9 cellular contexts compared by ENCODE assay signal in genomic region chr5:159206818-159207217, GRCh38. TPM values are rescaled to one million over a fixed set of nuclear protein-coding genes. Genes with fewer than 3 reads are reported as not detected.
DNase-seq lines count a peak whose midpoint lies in the region; ATAC-seq, FAIRE-seq and TF ChIP-seq lines count a peak whose summit lies in the region.
"Had no signal": no experiment of that assay in that cellular context is flagged by ENCODE, and none has a peak within 500 bp of the region (broad histone marks: within the 10 kb centered on the region; RNA-seq: fewer than 3 reads in every experiment).

No MANE protein-coding gene starts in this region.

- peaks cover 71% of the 10 kb centered on the region for H3K79me2 ChIP-seq in HepG2 (ENCODE audit: insufficient read depth, low read length)

- TF ChIP-seq CTCF in HepG2 (CRISPR knock-in tag; IDR thresholded peaks at IDR 0.05) (no peak), thyroid gland (IDR thresholded peaks at IDR 0.05) (no peak)

- H3K4me1 Mint-ChIP-seq in activated T-cell treated with anti-CD3 and anti-CD28 coated beads, Interleukin-2, amount 50 U/mL, for 72 hours (ENCODE audit: low read depth), result peaks cover 65% of the 10 kb centered on the region

- 9% methylated on average over 2 of the region's 2 CpGs for WGBS in HepG2 (ENCODE audit: low lambda C conversion rate)
- 38 to 69% methylated on average over 2 of the region's 2 CpGs for WGBS in thyroid gland, 2 donors

- in situ Hi-C loops in HepG2 (cut with HindIII; ENCODE audit: extremely low pct_ligation_motif_present, low pct_unique_long_range_greater_than_20kb), result no loop called here

- H3K27ac ChIP-seq in HepG2 (ENCODE audit: extremely low read length, insufficient read depth, low read length), result peak overlapping the region; percentile 83
- H3K27ac ChIP-seq in thyroid gland, result peak overlapping the region; percentile 89 to 91 (median 89)

- peak overlapping the region; percentile 93 for H3K9ac ChIP-seq in adipocyte (ENCODE audit: low read length)
- peak overlapping the region; percentile 85 for H3K9ac ChIP-seq in HepG2 (ENCODE audit: insufficient read depth, low read depth, low read length)

- no peaks in the 10 kb centered on the region for H3K27me3 Mint-ChIP-seq in activated T-cell treated with anti-CD3 and anti-CD28 coated beads, Interleukin-2, amount 50 U/mL, for 72 hours (ENCODE audit: low read depth)

- H3K4me2 ChIP-seq in HepG2 (ENCODE audit: low read depth, low read length), result peak overlapping the region; percentile 79

- H3K9me3 Mint-ChIP-seq in activated T-cell treated with anti-CD3 and anti-CD28 coated beads, Interleukin-2, amount 50 U/mL, for 72 hours, result no peaks in the 10 kb centered on the region

- FAIRE-seq in HepG2 (lab: Jason Lieb, UNC), result no peak
- FAIRE-seq: TTC549 had no signal

- peak overlapping the region; percentile 97 to 99 for H3K4me3 Mint-ChIP-seq in activated T-cell treated with anti-CD3 and anti-CD28 coated beads, Interleukin-2, amount 50 U/mL, for 72 hours

- H3K9me3 ChIP-seq in adipocyte (ENCODE audit: control insufficient read depth, low read length) (no peaks in the 10 kb centered on the region), HepG2 (ENCODE audit: low read length) (no peaks in the 10 kb centered on the region), thyroid gland (no peaks in the 10 kb centered on the region)

- H3K27ac Mint-ChIP-seq in activated T-cell treated with anti-CD3 and anti-CD28 coated beads, Interleukin-2, amount 50 U/mL, for 72 hours, result peak overlapping the region; percentile 100

- TF ChIP-seq POLR2A in HepG2 (IDR thresholded peaks at IDR 0.05; ENCODE audit: insufficient read depth in 1 of 2, low read depth in 2 of 2, low read length in 2 of 2), result no peak
- no peak for TF ChIP-seq POLR2A in thyroid gland (IDR thresholded peaks at IDR 0.05)

- H3K27me3 ChIP-seq in adipocyte (replicated peaks; ENCODE audit: control insufficient read depth, insufficient read depth, low read length) (no peaks in the 10 kb centered on the region), HepG2 (ENCODE audit: control insufficient read depth in 1 of 2, insufficient read depth in 2 of 2, low read length in 2 of 2) (no peaks in the 10 kb centered on the region; a peak in 1 of 5 replicates), thyroid gland (no peaks in the 10 kb centered on the region)

- no peak overlapping the region for H2AFZ ChIP-seq in HepG2 (ENCODE audit: low read length)

- CTCF ChIA-PET in HepG2 (lab: Yijun Ruan, JAX; ENCODE audit: low intra/inter-chr PET ratio, low total read pairs), result no interaction called here

- ATAC-seq in activated T-cell treated with anti-CD3 and anti-CD28 coated beads, Interleukin-2, amount 50 U/mL, for 72 hours (replicated peaks in 1 of 2), result no peak
- no peak for ATAC-seq in HepG2
- no peak for ATAC-seq in GM18870 (IDR thresholded peaks at IDR 0.05; ENCODE audit: unreplicated experiment)
- no peak for ATAC-seq in HG02759 (IDR thresholded peaks at IDR 0.05; ENCODE audit: unreplicated experiment)

- peaks cover 19 to 33% of the 10 kb centered on the region in 2 donors for H3K36me3 Mint-ChIP-seq in activated T-cell treated with anti-CD3 and anti-CD28 coated beads, Interleukin-2, amount 50 U/mL, for 72 hours (ENCODE audit: insufficient read depth in 2 of 2)

- POLR2A ChIA-PET in HepG2 (lab: Yijun Ruan, JAX), result no interaction called here

- no peak for DNase-seq in activated T-cell treated with anti-CD3 and anti-CD28 coated beads, Interleukin-2, amount 50 U/mL, for 72 hours
- no peak for DNase-seq in activated T-cell treated with anti-CD3 and anti-CD28 coated beads, Interleukin-2, amount 50 U/mL, for 1 hour
- no peak for DNase-seq in adipocyte (ENCODE audit: low read depth)
- no peak for DNase-seq in HepG2 (ENCODE audit: low spot score)
- DNase-seq in thyroid gland, result no peak
- no peak for DNase-seq in RKO (ENCODE audit: low spot score)

- no peaks in the 10 kb centered on the region for H3K36me3 ChIP-seq in adipocyte (ENCODE audit: control insufficient read depth, insufficient read depth, low read length, severe bottlenecking)
- H3K36me3 ChIP-seq in HepG2 (replicated peaks in 1 of 2; ENCODE audit: control insufficient read depth in 1 of 2, insufficient read depth in 2 of 2, low read length in 2 of 2), result peaks cover 2 to 6% of the 10 kb centered on the region in 2 experiments; a peak in 2 of 5 replicates
- H3K36me3 ChIP-seq in thyroid gland, result no peaks in the 10 kb centered on the region

- no TSS peak for BruUV-seq in HepG2 (replicated peaks; lab: Mats Ljungman, UMichigan)

- H3K4me3 ChIP-seq in adipocyte (ENCODE audit: low read length), result peak overlapping the region; percentile 86
- peak overlapping the region; percentile 88 to 94 (median 93) for H3K4me3 ChIP-seq in HepG2 (replicated peaks in 1 of 3; ENCODE audit: insufficient read depth in 1 of 3, low read depth in 2 of 3, low read length in 3 of 3)
- peak overlapping the region in 1 of 3 donors; percentile 84 for H3K4me3 ChIP-seq in thyroid gland (replicated peaks in 1 of 3)

- intact Hi-C loops in HepG2 (cut with micrococcal nuclease; ENCODE audit: unreplicated experiment) (loop anchor here (5.0 kb wide), 1 partner anchor 1195 kb away; the partner anchor contains the start of gene FAM200C), thyroid gland (cut with DNase I) (loop anchor here (5.0 kb wide), 1 partner anchor 50 kb away; no protein-coding TSS in a partner anchor)

- no peak for TF ChIP-seq RAD21 in HepG2 (CRISPR knock-in tag; IDR thresholded peaks at IDR 0.05)

- peaks cover 4% of the 10 kb centered on the region; the same call in 1 of the 2 replicates for H4K20me1 ChIP-seq in HepG2 (ENCODE audit: insufficient read depth, low read length)

- no peak for TF ChIP-seq EP300 in HepG2 (IDR thresholded peaks at IDR 0.05; ENCODE audit: low read depth in 2 of 2, low read length in 2 of 2)
- no peak for TF ChIP-seq EP300 in HepG2 (CRISPR knock-in tag; IDR thresholded peaks at IDR 0.05; ENCODE audit: borderline replicate concordance)

- H3K4me1 ChIP-seq in adipocyte (ENCODE audit: control insufficient read depth, insufficient read depth, low read length) (peaks cover 55% of the 10 kb centered on the region), HepG2 (ENCODE audit: insufficient read depth, low read length) (peaks cover 46% of the 10 kb centered on the region), thyroid gland (peaks cover 13 to 31% of the 10 kb centered on the region in 2 donors)

TF ChIP-seq in HepG2, 621 proteins besides CTCF, POLR2A, EP300 and RAD21 (continues in another document):
- TF ChIP-seq ZNF607 (CRISPR knock-in tag; IDR thresholded peaks at IDR 0.05; ENCODE audit: borderline replicate concordance), result no peak

RNA-seq across cellular contexts. Expression of gene RNF145, which starts 2.5 kb away (rescaled TPM):
- 100 to 1,000 TPM in 1 of 2 donors, 10 to 100 TPM in 1; 88.7 to 116 TPM for total RNA-seq in activated T-cell treated with anti-CD3 and anti-CD28 coated beads, Interleukin-2, amount 50 U/mL, for 72 hours
- total RNA-seq in HepG2 (2016; rRNA removed; fragmentation: Illumina TruSeq; extraction: Trizol), result 17.5 and 24.6 TPM in 2 replicates
- total RNA-seq in HepG2 (2016; cell fraction: cytosol; rRNA removed; fragmentation: Illumina TruSeq; extraction: Trizol; ENCODE audit: low read depth), result 8.6 and 11.6 TPM in 2 replicates
- total RNA-seq in HepG2 (2016; cell fraction: insoluble cytoplasmic fraction; rRNA removed; fragmentation: Illumina TruSeq; extraction: Trizol), result 16.8 and 25.9 TPM in 2 replicates
- total RNA-seq in HepG2 (2016; cell fraction: membrane; rRNA removed; fragmentation: Illumina TruSeq; extraction: Trizol), result 22.1 and 23.1 TPM in 2 replicates
- total RNA-seq in HepG2 (2016; cell fraction: nucleus; rRNA removed; fragmentation: Illumina TruSeq; extraction: Trizol), result 26.1 and 27.7 TPM in 2 replicates
- 21.8 and 24.6 TPM in 2 replicates for polyA plus RNA-seq in HepG2 (2011; rRNA removed)
- polyA plus RNA-seq in HepG2 (2011; cell fraction: cytosol; rRNA removed), result 7.3 and 15.5 TPM in 2 replicates
- 19.7 and 20.4 TPM in 2 replicates for polyA plus RNA-seq in HepG2 (2011; cell fraction: nucleus; rRNA removed)
- 22.5 and 23.9 TPM in 2 replicates for polyA plus RNA-seq in HepG2 (2012)
- polyA plus RNA-seq in HepG2 (2016; cell fraction: cytosol; fragmentation: Illumina TruSeq; extraction: Trizol; ENCODE audit: low read depth), result 23.7 and 24.5 TPM in 2 replicates
- 17.6 and 19.8 TPM in 2 replicates for polyA plus RNA-seq in HepG2 (2016; cell fraction: insoluble cytoplasmic fraction; fragmentation: Illumina TruSeq; extraction: Trizol; ENCODE audit: low read depth)
- 26.8 and 29.2 TPM in 2 replicates for polyA plus RNA-seq in HepG2 (2016; cell fraction: membrane; fragmentation: Illumina TruSeq; extraction: Trizol; ENCODE audit: low read depth)
- 37.0 and 40.9 TPM in 2 replicates for polyA plus RNA-seq in HepG2 (2016; cell fraction: nucleus; fragmentation: Illumina TruSeq; extraction: Trizol; ENCODE audit: insufficient read depth, low read depth)
- 14.3 and 35.2 TPM in 2 replicates for polyA minus RNA-seq in HepG2 (2011; rRNA and poly(A)+ RNA removed; ENCODE audit: low replicate concordance)
- polyA minus RNA-seq in HepG2 (2011; cell fraction: cytosol; rRNA and poly(A)+ RNA removed), result 9.7 and 12.7 TPM in 2 replicates
- 37.2 and 37.9 TPM in 2 replicates for polyA minus RNA-seq in HepG2 (2011; cell fraction: nucleus; rRNA and poly(A)+ RNA removed)
- 10 to 100 TPM; 59.5 to 88.6 (median 75.6) TPM for total RNA-seq in thyroid gland

RNA-seq across cellular contexts. Expression of gene UBLCP1, which starts 56.3 kb away (rescaled TPM):
- 10 to 100 TPM; 40.2 to 42.0 TPM for total RNA-seq in activated T-cell treated with anti-CD3 and anti-CD28 coated beads, Interleukin-2, amount 50 U/mL, for 72 hours
- 12.6 and 20.2 TPM in 2 replicates for total RNA-seq in HepG2 (2016; rRNA removed; fragmentation: Illumina TruSeq; extraction: Trizol)
- total RNA-seq in HepG2 (2016; cell fraction: cytosol; rRNA removed; fragmentation: Illumina TruSeq; extraction: Trizol; ENCODE audit: low read depth), result 2.4 and 2.6 TPM in 2 replicates
- total RNA-seq in HepG2 (2016; cell fraction: insoluble cytoplasmic fraction; rRNA removed; fragmentation: Illumina TruSeq; extraction: Trizol), result 11.6 and 19.3 TPM in 2 replicates
- total RNA-seq in HepG2 (2016; cell fraction: membrane; rRNA removed; fragmentation: Illumina TruSeq; extraction: Trizol), result 5.3 and 7.5 TPM in 2 replicates
- 8.9 and 9.5 TPM in 2 replicates for total RNA-seq in HepG2 (2016; cell fraction: nucleus; rRNA removed; fragmentation: Illumina TruSeq; extraction: Trizol)
- 5.2 and 6.5 TPM in 2 replicates for polyA plus RNA-seq in HepG2 (2011; rRNA removed)
- 2.2 and 4.3 TPM in 2 replicates for polyA plus RNA-seq in HepG2 (2011; cell fraction: cytosol; rRNA removed)
- polyA plus RNA-seq in HepG2 (2011; cell fraction: nucleus; rRNA removed), result 1.3 and 2.2 TPM in 2 replicates
- polyA plus RNA-seq in HepG2 (2012), result 12.3 and 12.8 TPM in 2 replicates
- 2.4 and 3.0 TPM in 2 replicates for polyA plus RNA-seq in HepG2 (2016; cell fraction: cytosol; fragmentation: Illumina TruSeq; extraction: Trizol; ENCODE audit: low read depth)
- polyA plus RNA-seq in HepG2 (2016; cell fraction: insoluble cytoplasmic fraction; fragmentation: Illumina TruSeq; extraction: Trizol; ENCODE audit: low read depth), result 27.3 and 29.1 TPM in 2 replicates
- polyA plus RNA-seq in HepG2 (2016; cell fraction: membrane; fragmentation: Illumina TruSeq; extraction: Trizol; ENCODE audit: low read depth), result 6.5 and 7.9 TPM in 2 replicates
- polyA plus RNA-seq in HepG2 (2016; cell fraction: nucleus; fragmentation: Illumina TruSeq; extraction: Trizol; ENCODE audit: insufficient read depth, low read depth), result 19.4 and 20.6 TPM in 2 replicates
- polyA minus RNA-seq in HepG2 (2011; rRNA and poly(A)+ RNA removed; ENCODE audit: low replicate concordance), result 0.98 and 1.6 TPM in 2 replicates
- polyA minus RNA-seq in HepG2 (2011; cell fraction: cytosol; rRNA and poly(A)+ RNA removed), result 3.0 and 4.1 TPM in 2 replicates
- 6.2 and 9.3 TPM in 2 replicates for polyA minus RNA-seq in HepG2 (2011; cell fraction: nucleus; rRNA and poly(A)+ RNA removed)
- 10 to 100 TPM; 14.9 to 21.1 (median 19.3) TPM for total RNA-seq in thyroid gland
